23 cellular contexts compared by ENCODE assay signal in the genomic region with DNA sequence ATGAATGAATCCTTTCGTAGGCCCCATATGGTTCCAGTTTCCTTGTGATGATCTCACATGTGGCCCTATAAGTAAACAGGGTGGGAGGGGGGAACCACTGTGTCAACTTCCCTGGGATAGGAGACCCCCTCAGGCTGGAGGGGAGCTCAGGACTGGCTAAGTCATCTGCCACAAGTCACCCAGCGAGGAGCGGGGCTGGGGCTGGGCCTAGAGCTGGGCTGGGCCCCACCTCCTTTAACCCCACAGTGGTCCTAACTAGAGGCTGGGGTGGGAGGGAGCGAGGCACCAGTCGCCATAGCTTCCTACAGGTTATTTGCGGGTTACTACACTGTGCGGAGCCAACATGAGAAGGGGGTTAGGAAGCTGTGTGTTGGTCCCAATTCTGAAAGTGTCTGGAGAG. TPM values are rescaled to one million over a fixed set of nuclear protein-coding genes. Genes with fewer than 3 reads are reported as not detected.
DNase-seq lines count a peak whose midpoint lies in the region; ATAC-seq and TF ChIP-seq lines count a peak whose summit lies in the region.
"Had no signal": no experiment of that assay in that cellular context is flagged by ENCODE, and none has a peak within 500 bp of the region (broad histone marks: within the 10 kb centered on the region; RNA-seq: fewer than 3 reads in every experiment).

No MANE protein-coding gene starts in this region.

- H3K27ac Mint-ChIP-seq in type B pancreatic cell, result no peak overlapping the region
- H3K27ac Mint-ChIP-seq: B cell; HFFc6; natural killer cell treated with Interleukin-12 subunit alpha and Interleukin-12 subunit beta and Interleukin-15 and Interleukin-18, amount 100 ng/mL, for 72 hours had no signal

- H3K9ac ChIP-seq in mucosa of stomach (ENCODE audit: low read length), result peak overlapping the region; percentile 5

- H3K4me1 Mint-ChIP-seq in type B pancreatic cell (ENCODE audit: unreplicated experiment), result peaks cover 44% of the 10 kb centered on the region

- DNase-seq in esophagus squamous epithelium (lab: John Stamatoyannopoulos, UW) (no peak), type B pancreatic cell (ENCODE audit: extremely low spot score, unreplicated experiment) (no peak), lower leg skin (ENCODE audit: low spot score in 2 of 2) (no peak), superior temporal gyrus (ENCODE audit: extremely low spot score) (no peak)
- DNase-seq: activated effector memory CD4-positive, alpha-beta T cell treated with anti-CD3 and anti-CD28 coated beads, Interleukin-2, amount 50 U/mL, for 16 hours; DMS 273 treated with DMSO at 0.1 percent for 48 hours; GDM1; HFFc6; Peyer's patch; retina; stimulated activated CD4-positive, alpha-beta T cell treated with anti-CD3 and anti-CD28 coated beads, Interleukin-12 subunit alpha, Interleukin-12 subunit beta, amount 100 ng/mL, for 4 hours; T-helper 2 cell; thyroid gland had no signal

- H3K27me3 ChIP-seq in esophagus squamous epithelium (peaks cover 0 to 26% (median 0%) of the 10 kb centered on the region in 4 donors), mucosa of stomach (ENCODE audit: control insufficient read depth, insufficient read depth, low read length) (peaks cover 39% of the 10 kb centered on the region)
- H3K27me3 ChIP-seq: cardiac muscle cell, SJSA1, thyroid gland had no signal

- no peak for TF ChIP-seq CTCF in esophagus squamous epithelium (IDR thresholded peaks at IDR 0.05)
- no peak for TF ChIP-seq CTCF in type B pancreatic cell (conservative IDR thresholded peaks at IDR 0.05)
- no peak for TF ChIP-seq CTCF in lower leg skin (IDR thresholded peaks at IDR 0.05)

- peak overlapping the region in 3 of 4 donors; percentile 56 to 78 (median 61) for H3K4me3 ChIP-seq in esophagus squamous epithelium
- no peak overlapping the region for H3K4me3 ChIP-seq in mucosa of stomach (ENCODE audit: low read length)
- H3K4me3 ChIP-seq in lower leg skin (ENCODE audit: low read depth, poor library complexity, severe bottlenecking), result no peak overlapping the region
- H3K4me3 ChIP-seq: cardiac muscle cell, SJSA1, thyroid gland had no signal

- WGBS in esophagus squamous epithelium, 2 donors, result 56 to 86% methylated on average over 5 to 7 of the region's 7 CpGs
- 65 to 83% methylated on average over 7 of the region's 7 CpGs for WGBS in lower leg skin, 2 donors

- no peak for TF ChIP-seq POLR2A in esophagus squamous epithelium (IDR thresholded peaks at IDR 0.05)
- TF ChIP-seq POLR2A in lower leg skin (IDR thresholded peaks at IDR 0.05), result no peak
- no peak for TF ChIP-seq POLR2A in GM18505 (IDR thresholded peaks at IDR 0.05; ENCODE audit: borderline replicate concordance, extremely low read depth, insufficient read depth, insufficient read length)

- intact Hi-C loops in esophagus squamous epithelium (cut with DNase I) (no loop called here), lower leg skin (cut with DNase I; ENCODE audit: low total_unique reads) (no loop called here)

- no peaks in the 10 kb centered on the region for H3K27me3 Mint-ChIP-seq in type B pancreatic cell

- peaks cover 18 to 99% (median 35%) of the 10 kb centered on the region in 3 donors for H3K4me1 ChIP-seq in esophagus squamous epithelium
- H3K4me1 ChIP-seq in mucosa of stomach (ENCODE audit: control insufficient read depth, insufficient read depth, low read length), result peaks cover 7% of the 10 kb centered on the region

- H3K9me3 Mint-ChIP-seq in type B pancreatic cell, result no peaks in the 10 kb centered on the region
- H3K9me3 Mint-ChIP-seq: HFFc6; natural killer cell treated with Interleukin-12 subunit alpha and Interleukin-12 subunit beta and Interleukin-15 and Interleukin-18, amount 100 ng/mL, for 72 hours had no signal

- peak overlapping the region; percentile 54 for H3K4me3 Mint-ChIP-seq in type B pancreatic cell
- H3K4me3 Mint-ChIP-seq: B cell; natural killer cell treated with Interleukin-12 subunit alpha and Interleukin-12 subunit beta and Interleukin-15 and Interleukin-18, amount 100 ng/mL, for 72 hours had no signal

- peaks cover 4% of the 10 kb centered on the region for H3K36me3 Mint-ChIP-seq in type B pancreatic cell
- H3K36me3 Mint-ChIP-seq: natural killer cell treated with Interleukin-12 subunit alpha and Interleukin-12 subunit beta and Interleukin-15 and Interleukin-18, amount 100 ng/mL, for 72 hours had no signal

- H3K27ac ChIP-seq in esophagus squamous epithelium, result peak overlapping the region in 3 of 4 donors; percentile 64 to 90 (median 86)
- H3K27ac ChIP-seq: cardiac muscle cell, SJSA1, thyroid gland, VCaP had no signal

- no peak for TF ChIP-seq RAD21 in Ishikawa (IDR thresholded peaks at IDR 0.05; ENCODE audit: low read depth)

- TF ChIP-seq EP300 in Ishikawa (IDR thresholded peaks at IDR 0.05; ENCODE audit: borderline replicate concordance), result no peak

- H3K36me3 ChIP-seq in esophagus squamous epithelium (no peaks in the 10 kb centered on the region), mucosa of stomach (ENCODE audit: control insufficient read depth, insufficient read depth, low read length) (no peaks in the 10 kb centered on the region)
- H3K36me3 ChIP-seq: cardiac muscle cell, Peyer's patch, thyroid gland had no signal

- ATAC-seq in GM18505 (IDR thresholded peaks at IDR 0.05; ENCODE audit: unreplicated experiment) (no peak), GM21717 (IDR thresholded peaks at IDR 0.05; ENCODE audit: unreplicated experiment) (no peak)
- ATAC-seq: esophagus mucosa; natural killer cell treated with Interleukin-12 subunit alpha and Interleukin-12 subunit beta and Interleukin-15 and Interleukin-18, amount 100 ng/mL, for 72 hours had no signal

- H3K9me3 ChIP-seq in esophagus squamous epithelium (no peaks in the 10 kb centered on the region), mucosa of stomach (ENCODE audit: control insufficient read depth, low read length) (no peaks in the 10 kb centered on the region)
- H3K9me3 ChIP-seq: Peyer's patch, SJSA1, thyroid gland had no signal

TF ChIP-seq in Ishikawa, 13 proteins besides CTCF, POLR2A, EP300 and RAD21:
- TF ChIP-seq ZBTB7A (IDR thresholded peaks at IDR 0.05; ENCODE audit: low read depth), result peak; percentile 34; the same call in 1 of the 2 replicates
- no peak for TF ChIP-seq TEAD4 (IDR thresholded peaks at IDR 0.05)

RNA-seq across cellular contexts. Expression of gene FBLN1, which starts 4.3 kb away (rescaled TPM):
- total RNA-seq in esophagus squamous epithelium, result 100 to 1,000 TPM in 2 of 4 donors, 10 to 100 TPM in 2; 33.7 to 546 (median 86.3) TPM
- total RNA-seq in type B pancreatic cell (ENCODE audit: low replicate concordance), result 121 and 271 TPM in 2 replicates
- 100 to 1,000 TPM; 114 to 414 (median 163) TPM for total RNA-seq in lower leg skin
- total RNA-seq: B cell; natural killer cell treated with Interleukin-12 subunit alpha and Interleukin-12 subunit beta and Interleukin-15 and Interleukin-18, amount 100 ng/mL, for 72 hours had no signal

Comparison
In these comparisons a context has a peak if more than half of its experiments do, and no peak if none do; other contexts are left out.
1. H3K4me3 ChIP-seq: peak in esophagus squamous epithelium (3 of 4); none in mucosa of stomach (single experiment) and lower leg skin (single experiment).